ENCODE assay signal across 8 cellular contexts in the genomic region with DNA sequence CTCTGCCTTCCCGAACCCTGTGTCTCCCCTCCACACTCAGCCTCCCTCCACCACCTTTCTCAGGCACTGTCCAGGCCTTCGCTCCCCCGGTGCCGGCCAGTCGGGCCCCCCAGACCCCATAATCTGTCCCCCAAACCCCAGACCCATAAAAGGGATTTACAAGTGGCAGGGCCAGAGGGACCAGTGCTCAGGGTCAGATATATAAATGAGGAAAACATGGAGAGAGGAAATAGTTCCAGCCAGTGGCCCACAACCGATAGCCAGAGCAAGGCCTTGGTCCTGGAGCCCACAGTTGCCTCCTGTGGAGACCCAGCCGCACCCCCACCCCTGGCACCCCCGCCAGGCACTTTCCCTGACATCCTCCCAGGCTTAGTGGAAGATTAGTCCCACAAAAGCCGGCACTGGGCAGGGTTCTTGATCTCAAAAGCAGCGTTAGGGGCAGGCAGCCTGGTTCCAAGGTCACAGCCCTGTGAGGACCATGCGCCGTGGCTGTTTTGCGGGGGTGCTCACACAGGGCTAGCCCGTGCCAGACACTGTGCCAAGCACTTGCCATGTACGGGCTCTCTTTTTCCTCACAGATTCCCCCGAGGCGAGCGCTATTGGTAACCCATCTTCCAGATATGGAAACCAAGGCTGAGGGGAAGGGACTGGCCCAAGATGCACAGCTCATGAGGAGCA. TPM values are rescaled to one million over a fixed set of nuclear protein-coding genes. Genes with fewer than 3 reads are reported as not detected.
DNase-seq lines count a peak whose midpoint lies in the region; ATAC-seq and TF ChIP-seq lines count a peak whose summit lies in the region.

No MANE protein-coding gene starts in this region.

- H3K4me1 Mint-ChIP-seq in WTC11 = peaks cover 61% of the 10 kb centered on the region

- H3K9ac ChIP-seq in ES-I3 (ENCODE audit: low read depth, low read length) = peak overlapping the region; percentile 69
- H3K9ac ChIP-seq in rectal smooth muscle tissue (ENCODE audit: low read length) = peak overlapping the region; percentile 41

- DNase-seq in WTC11 (ENCODE audit: low spot score) (no peak), foreskin fibroblast (no peak), SIG-M5 treated with dmso at 0.1 percent for 504 hours (lab: John Stamatoyannopoulos, UW; ENCODE audit: unreplicated experiment) (no peak), Ammon's horn (ENCODE audit: low spot score) (no peak), NCI-H2171 treated with DMSO at 0.1 percent for 48 hours (lab: John Stamatoyannopoulos, UW) (no peak)

- no peak for ATAC-seq in WTC11
- ATAC-seq in GM18870 (IDR thresholded peaks at IDR 0.05; ENCODE audit: unreplicated experiment) = no peak

- H3K9me3 ChIP-seq in ES-I3 (ENCODE audit: control insufficient read depth, insufficient read depth, low read length) = no peaks in the 10 kb centered on the region

- TF ChIP-seq CTCF in WTC11 (IDR thresholded peaks at IDR 0.05) = no peak
- no peak for TF ChIP-seq CTCF in foreskin fibroblast (IDR thresholded peaks at IDR 0.05; ENCODE audit: low read depth, low read length)

- H3K36me3 ChIP-seq in ES-I3 (ENCODE audit: insufficient read depth, low read length) (no peaks in the 10 kb centered on the region), rectal smooth muscle tissue (ENCODE audit: control insufficient read depth, insufficient read depth, low read length) (no peaks in the 10 kb centered on the region)

- peak overlapping the region; percentile 82 for H3K4me3 Mint-ChIP-seq in WTC11

- peaks cover 4% of the 10 kb centered on the region for H3K27me3 ChIP-seq in rectal smooth muscle tissue (ENCODE audit: control insufficient read depth, insufficient read depth, low read length)

- H3K36me3 Mint-ChIP-seq in WTC11 = no peaks in the 10 kb centered on the region

- CTCF ChIA-PET in WTC11 (lab: Charles Lee) = interaction anchor here (0.6 to 2.6 kb wide), 4 partner anchors 19 to 224 kb away, joined by 3 to 30 read pairs (median 9); no protein-coding TSS in a partner anchor

- H3K27ac Mint-ChIP-seq in WTC11 = peak overlapping the region; percentile 63; the same call in 1 of the 2 replicates

- POLR2A ChIA-PET in WTC11 (lab: Charles Lee) = interaction anchor here (0.6 kb wide), 1 partner anchor 44 kb away, joined by 6 read pairs; no protein-coding TSS in a partner anchor

- peaks cover 39% of the 10 kb centered on the region for H3K27me3 Mint-ChIP-seq in WTC11 (ENCODE audit: low read depth)

- peaks cover 39% of the 10 kb centered on the region for H3K4me1 ChIP-seq in ES-I3 (ENCODE audit: insufficient read depth, low read length)
- no peaks in the 10 kb centered on the region for H3K4me1 ChIP-seq in rectal smooth muscle tissue (ENCODE audit: control insufficient read depth, insufficient read depth, low read length)

- no peaks in the 10 kb centered on the region for H3K9me3 Mint-ChIP-seq in WTC11

- peak overlapping the region; percentile 81 for H3K27ac ChIP-seq in rectal smooth muscle tissue (ENCODE audit: low read depth, low read length)

- H3K4me3 ChIP-seq in foreskin fibroblast (ENCODE audit: low read depth in 1 of 2, low read length in 2 of 2) (peak overlapping the region; percentile 51 to 60), rectal smooth muscle tissue (ENCODE audit: low read length) (peak overlapping the region; percentile 70)

TF ChIP-seq in WTC11, 78 proteins besides CTCF, POLR2A, EP300 and RAD21:
- TF ChIP-seq, protein P1, sequence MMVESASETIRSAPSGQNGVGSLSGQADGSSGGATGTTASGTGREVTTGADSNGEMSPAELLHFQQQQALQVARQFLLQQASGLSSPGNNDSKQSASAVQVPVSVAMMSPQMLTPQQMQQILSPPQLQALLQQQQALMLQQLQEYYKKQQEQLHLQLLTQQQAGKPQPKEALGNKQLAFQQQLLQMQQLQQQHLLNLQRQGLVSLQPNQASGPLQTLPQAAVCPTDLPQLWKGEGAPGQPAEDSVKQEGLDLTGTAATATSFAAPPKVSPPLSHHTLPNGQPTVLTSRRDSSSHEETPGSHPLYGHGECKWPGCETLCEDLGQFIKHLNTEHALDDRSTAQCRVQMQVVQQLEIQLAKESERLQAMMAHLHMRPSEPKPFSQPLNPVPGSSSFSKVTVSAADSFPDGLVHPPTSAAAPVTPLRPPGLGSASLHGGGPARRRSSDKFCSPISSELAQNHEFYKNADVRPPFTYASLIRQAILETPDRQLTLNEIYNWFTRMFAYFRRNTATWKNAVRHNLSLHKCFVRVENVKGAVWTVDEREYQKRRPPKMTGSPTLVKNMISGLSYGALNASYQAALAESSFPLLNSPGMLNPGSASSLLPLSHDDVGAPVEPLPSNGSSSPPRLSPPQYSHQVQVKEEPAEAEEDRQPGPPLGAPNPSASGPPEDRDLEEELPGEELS (CRISPR knock-in tag; IDR thresholded peaks at IDR 0.05) = no peak
- TF ChIP-seq TCF7 (CRISPR knock-in tag; IDR thresholded peaks at IDR 0.05; ENCODE audit: low read depth) (no peak), TP53 (CRISPR knock-in tag; IDR thresholded peaks at IDR 0.05) (no peak)

RNA-seq across cellular contexts. Expression of a gene that starts 1.1 kb away (rescaled TPM):
- 56.7 to 63.9 TPM (median 57.4 TPM) in 3 replicates for total RNA-seq in WTC11 (2021)
